In the genomic region with DNA sequence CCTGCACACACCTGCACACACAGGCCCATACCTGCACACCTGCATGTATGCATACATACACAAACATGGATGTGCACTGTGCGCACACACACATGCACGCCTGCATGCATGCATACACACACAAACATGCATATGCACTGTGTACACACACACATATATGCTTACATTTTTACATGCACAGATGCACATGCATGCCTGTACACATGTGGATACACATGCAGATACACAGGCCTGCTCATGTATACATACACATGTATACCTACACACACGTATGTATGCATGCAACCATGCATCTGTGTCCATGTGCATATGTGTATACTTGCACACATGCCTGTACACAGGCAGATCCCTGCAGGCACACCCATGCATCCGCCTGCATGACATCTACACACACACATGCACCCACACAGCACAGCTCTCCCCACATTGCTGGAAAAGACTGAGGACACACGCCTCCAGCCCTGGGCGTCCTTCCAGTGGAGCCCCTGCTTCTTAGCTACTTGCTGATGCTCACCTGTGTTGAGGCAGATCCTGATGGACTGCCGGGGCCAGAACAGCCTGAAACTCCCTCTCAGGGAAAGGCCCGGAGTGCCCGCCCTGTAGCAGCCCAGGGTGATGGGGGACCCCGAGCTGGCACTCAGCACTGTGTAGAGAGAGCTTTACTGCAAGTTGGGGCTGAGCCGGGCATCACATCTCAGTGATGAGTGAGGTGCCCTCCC, we compare ENCODE assay signal across 21 cellular contexts. TPM values are rescaled to one million over a fixed set of nuclear protein-coding genes. Genes with fewer than 3 reads are reported as not detected.
DNase-seq lines count a peak whose midpoint lies in the region; FAIRE-seq and TF ChIP-seq lines count a peak whose summit lies in the region.
"Had no signal": no experiment of that assay in that cellular context is flagged by ENCODE, and none has a peak within 500 bp of the region (broad histone marks: within the 10 kb centered on the region; RNA-seq: fewer than 3 reads in every experiment).

No MANE protein-coding gene starts in this region.

- DNase-seq in activated naive CD8-positive, alpha-beta T cell treated with anti-CD3 and anti-CD28 coated beads for 36 hours: no peak
- DNase-seq in NAMALWA (ENCODE audit: low spot score) (peak; percentile 8), kidney (peak; percentile 45), HEK293T (ENCODE audit: extremely low spot score) (no peak)
- no peak for DNase-seq in activated CD4-positive, CD25-positive, alpha-beta regulatory T cell treated with anti-CD3 and anti-CD28 coated beads, Interleukin-2, amount 50 U/mL, for 72 hours
- DNase-seq in stimulated activated CD4-positive, alpha-beta T cell treated with anti-CD3 and anti-CD28 coated beads, Interleukin-1b, Interleukin-23, amount 100 ng/mL, for 48 hours: no peak
- DNase-seq in activated effector memory CD4-positive, alpha-beta T cell treated with anti-CD3 and anti-CD28 coated beads, Interleukin-2, amount 50 U/mL, for 16 hours: no peak
- DNase-seq: DMS79 treated with DMSO at 0.1 percent for 48 hours, occipital lobe, SIG-M5 had no signal

- H3K27ac ChIP-seq in kidney (ENCODE audit: low read depth in 2 of 2, low read length in 2 of 2): no peak overlapping the region
- H3K27ac ChIP-seq: adrenal gland, body of pancreas, Peyer's patch, thyroid gland had no signal

- no peak for FAIRE-seq in kidney (lab: Jason Lieb, UNC)

- no peaks in the 10 kb centered on the region for H3K36me3 ChIP-seq in kidney (ENCODE audit: control insufficient read depth in 1 of 2, insufficient read depth in 2 of 2, low read length in 2 of 2)
- H3K36me3 ChIP-seq: adrenal gland, BE2C, Peyer's patch, thyroid gland had no signal

- no peak overlapping the region for H3K27ac Mint-ChIP-seq in activated naive CD8-positive, alpha-beta T cell
- no peak overlapping the region for H3K27ac Mint-ChIP-seq in activated naive CD8-positive, alpha-beta T cell treated with anti-CD3 and anti-CD28 coated beads for 36 hours
- H3K27ac Mint-ChIP-seq: activated B cell treated with CpG ODN at 0.5 μM for 24 hours; immature natural killer cell; stimulated activated naive CD8-positive, alpha-beta T cell treated with anti-CD3 and anti-CD28 coated beads, Interleukin-15, amount 100 ng/mL, for 72 hours had no signal

- H3K27me3 Mint-ChIP-seq in activated naive CD8-positive, alpha-beta T cell: no peaks in the 10 kb centered on the region
- no peaks in the 10 kb centered on the region for H3K27me3 Mint-ChIP-seq in activated naive CD8-positive, alpha-beta T cell treated with anti-CD3 and anti-CD28 coated beads for 36 hours
- H3K27me3 Mint-ChIP-seq: stimulated activated naive CD8-positive, alpha-beta T cell treated with anti-CD3 and anti-CD28 coated beads, Interleukin-15, amount 100 ng/mL, for 72 hours had no signal

- TF ChIP-seq CTCF in kidney (IDR thresholded peaks at IDR 0.05; ENCODE audit: borderline replicate concordance, extremely low read depth, insufficient read depth): no peak

- peak overlapping the region; percentile 17 for H3K4me3 Mint-ChIP-seq in activated naive CD8-positive, alpha-beta T cell
- no peak overlapping the region for H3K4me3 Mint-ChIP-seq in activated naive CD8-positive, alpha-beta T cell treated with anti-CD3 and anti-CD28 coated beads for 36 hours
- H3K4me3 Mint-ChIP-seq: activated B cell treated with CpG ODN at 0.5 μM for 24 hours, immature natural killer cell had no signal

- peaks cover 0 to 6% of the 10 kb centered on the region in 2 donors for H3K4me1 ChIP-seq in kidney (ENCODE audit: control insufficient read depth in 1 of 2, insufficient read depth in 1 of 2, low read depth in 1 of 2, low read length in 2 of 2)
- H3K4me1 ChIP-seq: adrenal gland, BE2C had no signal

- POLR2A ChIA-PET in HEK293T (lab: Yijun Ruan, JAX): no interaction called here

- no peaks in the 10 kb centered on the region for H3K9me3 ChIP-seq in kidney (ENCODE audit: control insufficient read depth in 1 of 2, low read length in 2 of 2)
- H3K9me3 ChIP-seq: adrenal gland, BE2C, body of pancreas, Peyer's patch, thyroid gland had no signal

- no peaks in the 10 kb centered on the region for H3K4me1 Mint-ChIP-seq in activated naive CD8-positive, alpha-beta T cell (ENCODE audit: low read depth)
- H3K4me1 Mint-ChIP-seq in activated naive CD8-positive, alpha-beta T cell treated with anti-CD3 and anti-CD28 coated beads for 36 hours: no peaks in the 10 kb centered on the region

- H3K36me3 Mint-ChIP-seq in activated naive CD8-positive, alpha-beta T cell: no peaks in the 10 kb centered on the region
- no peaks in the 10 kb centered on the region for H3K36me3 Mint-ChIP-seq in activated naive CD8-positive, alpha-beta T cell treated with anti-CD3 and anti-CD28 coated beads for 36 hours
- H3K36me3 Mint-ChIP-seq: immature natural killer cell had no signal

- no peak overlapping the region for H3K9ac ChIP-seq in kidney (ENCODE audit: low read length in 2 of 2)

- CTCF ChIA-PET in HEK293T (lab: Yijun Ruan, JAX): interaction anchor here (0.6 to 1.6 kb wide), 7 partner anchors 8 to 282 kb away, joined by 3 to 10 read pairs (median 3); no protein-coding TSS in a partner anchor

- H3K9me3 Mint-ChIP-seq in activated naive CD8-positive, alpha-beta T cell (ENCODE audit: low read depth): no peaks in the 10 kb centered on the region
- no peaks in the 10 kb centered on the region for H3K9me3 Mint-ChIP-seq in activated naive CD8-positive, alpha-beta T cell treated with anti-CD3 and anti-CD28 coated beads for 36 hours
- H3K9me3 Mint-ChIP-seq: activated B cell treated with CpG ODN at 0.5 μM for 24 hours; immature natural killer cell; stimulated activated naive CD8-positive, alpha-beta T cell treated with anti-CD3 and anti-CD28 coated beads, Interleukin-15, amount 100 ng/mL, for 72 hours had no signal

- intact Hi-C loops in kidney (cut with DNase I): no loop called here

- no peak overlapping the region for H3K4me3 ChIP-seq in kidney (ENCODE audit: low read length in 2 of 2)
- H3K4me3 ChIP-seq: adrenal gland, body of pancreas, thyroid gland had no signal

TF ChIP-seq in HEK293T, 16 proteins besides CTCF, POLR2A, EP300 and RAD21:
- TF ChIP-seq BHLHE40 (IDR thresholded peaks at IDR 0.05; ENCODE audit: borderline replicate concordance): no peak
- TF ChIP-seq HDGF (IDR thresholded peaks at IDR 0.05; ENCODE audit: borderline replicate concordance): no peak
- TF ChIP-seq ELF4 (IDR thresholded peaks at IDR 0.05): no peak
- no peak for TF ChIP-seq LEF1 (IDR thresholded peaks at IDR 0.05; ENCODE audit: borderline replicate concordance)
- TF ChIP-seq FOXM1 (IDR thresholded peaks at IDR 0.05; ENCODE audit: borderline replicate concordance): no peak
- TF ChIP-seq L3MBTL2 (conservative IDR thresholded peaks at IDR 0.05): no peak
- no peak for TF ChIP-seq CTBP1 (IDR thresholded peaks at IDR 0.05; ENCODE audit: borderline replicate concordance)
- no peak for TF ChIP-seq PKNOX1 (IDR thresholded peaks at IDR 0.05)
- TF ChIP-seq FOXK2 (IDR thresholded peaks at IDR 0.05): no peak
- TF ChIP-seq NFRKB (IDR thresholded peaks at IDR 0.05): no peak
- no peak for TF ChIP-seq FOXA1 (IDR thresholded peaks at IDR 0.05)
- TF ChIP-seq SP1 (IDR thresholded peaks at IDR 0.05): no peak
- no peak for TF ChIP-seq ZNF384 (IDR thresholded peaks at IDR 0.05)

RNA-seq across cellular contexts. Expression of gene KRTAP10-1, which starts 28.6 kb away (rescaled TPM):
- not detected for total RNA-seq in activated naive CD8-positive, alpha-beta T cell treated with anti-CD3 and anti-CD28 coated beads for 36 hours
- total RNA-seq in kidney: not detected
- polyA plus RNA-seq in kidney (ENCODE audit: insufficient read depth, low read depth, low replicate concordance): not detected
- total RNA-seq: activated B cell treated with CpG ODN at 0.5 μM for 24 hours, adrenal gland, body of pancreas, Calu3, left lobe of liver, occipital lobe, Peyer's patch, thyroid gland had no signal
- polyA plus RNA-seq: adrenal gland, immature natural killer cell had no signal

RNA-seq across cellular contexts. Expression of gene KRTAP10-2, which starts 39.9 kb away (rescaled TPM):
- not detected for total RNA-seq in activated naive CD8-positive, alpha-beta T cell treated with anti-CD3 and anti-CD28 coated beads for 36 hours
- not detected for total RNA-seq in kidney
- polyA plus RNA-seq in kidney (ENCODE audit: insufficient read depth, low read depth, low replicate concordance): not detected
- total RNA-seq: activated B cell treated with CpG ODN at 0.5 μM for 24 hours, adrenal gland, body of pancreas, Calu3, left lobe of liver, occipital lobe, Peyer's patch, thyroid gland had no signal
- polyA plus RNA-seq: adrenal gland, immature natural killer cell had no signal

RNA-seq across cellular contexts. Expression of gene KRTAP10-3, which starts 47.2 kb away (rescaled TPM):
- total RNA-seq in activated naive CD8-positive, alpha-beta T cell treated with anti-CD3 and anti-CD28 coated beads for 36 hours: not detected
- not detected for total RNA-seq in kidney
- polyA plus RNA-seq in kidney (ENCODE audit: insufficient read depth, low read depth, low replicate concordance): not detected
- total RNA-seq: activated B cell treated with CpG ODN at 0.5 μM for 24 hours, adrenal gland, body of pancreas, Calu3, left lobe of liver, occipital lobe, Peyer's patch, thyroid gland had no signal
- polyA plus RNA-seq: adrenal gland, immature natural killer cell had no signal

RNA-seq across cellular contexts. Expression of gene LRRC3, which starts 56.1 kb away (rescaled TPM):
- total RNA-seq in activated naive CD8-positive, alpha-beta T cell treated with anti-CD3 and anti-CD28 coated beads for 36 hours: 1 to 10 TPM; 1.8 to 1.9 TPM
- total RNA-seq in kidney: 1.4 TPM
- 0.60 TPM for polyA plus RNA-seq in kidney (ENCODE audit: insufficient read depth, low read depth, low replicate concordance)

Comparison
In these comparisons a context has a peak if more than half of its experiments do, and no peak if none do; other contexts are left out.
1. DNase-seq: peak in NAMALWA (single experiment) and kidney (single experiment); none in activated naive CD8-positive, alpha-beta T cell treated with anti-CD3 and anti-CD28 coated beads for 36 hours (single experiment), activated CD4-positive, CD25-positive, alpha-beta regulatory T cell treated with anti-CD3 and anti-CD28 coated beads, Interleukin-2, amount 50 U/mL, for 72 hours (single experiment), stimulated activated CD4-positive, alpha-beta T cell treated with anti-CD3 and anti-CD28 coated beads, Interleukin-1b, Interleukin-23, amount 100 ng/mL, for 48 hours (single experiment), activated effector memory CD4-positive, alpha-beta T cell treated with anti-CD3 and anti-CD28 coated beads, Interleukin-2, amount 50 U/mL, for 16 hours (single experiment) and HEK293T (single experiment).